Comparison of ENCODE assay signal across 20 cellular contexts in the genomic region with DNA sequence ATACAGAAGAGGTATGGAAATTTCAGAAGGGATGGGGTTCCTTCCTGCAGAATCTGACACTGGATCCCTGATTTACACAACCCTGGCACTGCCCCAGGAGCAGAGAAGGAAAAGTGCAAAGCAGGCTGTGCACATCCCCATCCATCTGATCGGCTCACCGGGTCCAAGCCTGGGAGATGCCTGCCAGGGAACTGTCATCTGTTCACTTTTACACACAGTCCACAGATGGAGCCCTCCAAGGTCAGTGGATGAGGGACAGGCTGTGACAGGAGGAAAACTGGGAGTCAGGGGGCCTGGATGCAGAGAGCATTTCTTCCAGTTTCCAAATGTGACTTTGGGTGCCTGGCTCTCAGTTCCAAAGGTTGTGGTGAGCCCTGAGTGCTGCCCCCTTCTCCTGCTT. TPM values are rescaled to one million over a fixed set of nuclear protein-coding genes. Genes with fewer than 3 reads are reported as not detected.
A peak's percentile ranks its signal among the peaks of the same experiment; 100 is the strongest.
DNase-seq lines count a peak whose midpoint lies in the region; ATAC-seq and TF ChIP-seq lines count a peak whose summit lies in the region.
"Had no signal": no experiment of that assay in that cellular context is flagged by ENCODE, and none has a peak within 500 bp of the region (broad histone marks: within the 10 kb centered on the region; RNA-seq: fewer than 3 reads in every experiment).

No MANE protein-coding gene starts in this region.

- H3K9me3 Mint-ChIP-seq in endothelial cell (ENCODE audit: unreplicated experiment) = no peaks in the 10 kb centered on the region
- H3K9me3 Mint-ChIP-seq: CD4-positive, alpha-beta T cell; GM23338 had no signal

- DNase-seq in Right ventricle myocardium superior = no peak
- no peak for DNase-seq in left ventricle myocardium inferior
- peak; percentile 26 to 69 for DNase-seq in NCI-H446 (lab: John Stamatoyannopoulos, UW)
- no peak for DNase-seq in left cardiac atrium
- DNase-seq in NCI-H2107 treated with DMSO at 0.1 percent for 48 hours (lab: John Stamatoyannopoulos, UW; ENCODE audit: unreplicated experiment) = no peak
- DNase-seq in stimulated activated CD4-positive, alpha-beta T cell treated with anti-CD3 and anti-CD28 coated beads, Interleukin-1b, Interleukin-23, amount 100 ng/mL, for 48 hours = no peak
- no peak for DNase-seq in endothelial cell (ENCODE audit: low spot score)
- DNase-seq: CD4-positive, alpha-beta T cell; GDM1; HCEC 1CT; KG1; MG63; NCI-H2081; NCI-H526 treated with DMSO at 0.1 percent for 48 hours; PC-9; SHP77 had no signal

- H3K27me3 ChIP-seq in left ventricle myocardium inferior (ENCODE audit: low read depth) = peaks cover 30% of the 10 kb centered on the region
- H3K27me3 ChIP-seq: BLaER1 treated with 17β-estradiol and CSF1 and Interleukin-3, amounts not matched to agents 10 nM and 100 nM; MG63 had no signal

- H3K36me3 ChIP-seq in left ventricle myocardium inferior = no peaks in the 10 kb centered on the region
- H3K36me3 ChIP-seq: BLaER1 treated with 17β-estradiol and CSF1 and Interleukin-3, amounts not matched to agents 10 nM and 100 nM; MG63 had no signal

- no peaks in the 10 kb centered on the region for H3K4me1 ChIP-seq in left ventricle myocardium inferior

- no peaks in the 10 kb centered on the region for H3K36me3 Mint-ChIP-seq in endothelial cell (ENCODE audit: low read depth, unreplicated experiment)

- no peak overlapping the region for H3K4me3 ChIP-seq in left ventricle myocardium inferior
- H3K4me3 ChIP-seq: BLaER1 treated with 17β-estradiol and CSF1 and Interleukin-3, amounts not matched to agents 10 nM and 100 nM; GM23338; MG63; PC-9 had no signal

- peaks cover 3% of the 10 kb centered on the region for H3K27me3 Mint-ChIP-seq in endothelial cell (ENCODE audit: unreplicated experiment)
- H3K27me3 Mint-ChIP-seq: CD4-positive, alpha-beta T cell had no signal

- no peak overlapping the region for H3K27ac Mint-ChIP-seq in endothelial cell (ENCODE audit: unreplicated experiment)
- H3K27ac Mint-ChIP-seq: CD4-positive, alpha-beta T cell; GM23338 had no signal

- no peaks in the 10 kb centered on the region for H3K9me3 ChIP-seq in left ventricle myocardium inferior (replicated peaks)
- H3K9me3 ChIP-seq: BLaER1 treated with 17β-estradiol and CSF1 and Interleukin-3, amounts not matched to agents 10 nM and 100 nM; MG63 had no signal

- intact Hi-C loops in Right ventricle myocardium superior (cut with DNase I) (no loop called here), left ventricle myocardium inferior (cut with micrococcal nuclease) (no loop called here), left cardiac atrium (cut with DNase I) (no loop called here)

- no peak overlapping the region for H3K27ac ChIP-seq in left ventricle myocardium inferior (replicated peaks)
- H3K27ac ChIP-seq: BLaER1 treated with 17β-estradiol and CSF1 and Interleukin-3, amounts not matched to agents 10 nM and 100 nM; PC-9 had no signal

- peak; percentile 88 for ATAC-seq in Right ventricle myocardium superior (ENCODE audit: poor library complexity)
- peak; percentile 63 to 87 for ATAC-seq in left cardiac atrium
- ATAC-seq: GM23338 had no signal

- TF ChIP-seq CTCF in left ventricle myocardium inferior (IDR thresholded peaks at IDR 0.05; ENCODE audit: borderline replicate concordance) = no peak
- TF ChIP-seq CTCF in endothelial cell (IDR thresholded peaks at IDR 0.05; ENCODE audit: unreplicated experiment) = no peak

- no peak overlapping the region for H3K4me3 Mint-ChIP-seq in endothelial cell (ENCODE audit: unreplicated experiment)
- H3K4me3 Mint-ChIP-seq: CD4-positive, alpha-beta T cell; GM23338 had no signal

- peaks cover 16% of the 10 kb centered on the region for H3K4me1 Mint-ChIP-seq in endothelial cell (ENCODE audit: unreplicated experiment)

RNA-seq across cellular contexts. Expression of a gene that starts 11.0 kb away (rescaled TPM):
- total RNA-seq in Right ventricle myocardium superior = 11.5 TPM
- 21.4 TPM for total RNA-seq in left ventricle myocardium inferior
- 10 to 100 TPM; 16.7 to 28.4 TPM for total RNA-seq in left cardiac atrium
- total RNA-seq in endothelial cell (ENCODE audit: unreplicated experiment) = 8.1 TPM
- total RNA-seq: CD4-positive, alpha-beta T cell; NCI-H460; SK-MEL-5 had no signal

Comparison
In these comparisons a context has a peak if more than half of its experiments do, and no peak if none do; other contexts are left out.
1. DNase-seq: peak in NCI-H446 (2 of 2); none in Right ventricle myocardium superior (single experiment), left ventricle myocardium inferior (single experiment), left cardiac atrium (single experiment), NCI-H2107 treated with DMSO at 0.1 percent for 48 hours (single experiment), stimulated activated CD4-positive, alpha-beta T cell treated with anti-CD3 and anti-CD28 coated beads, Interleukin-1b, Interleukin-23, amount 100 ng/mL, for 48 hours (single experiment) and endothelial cell (single experiment).